9 cellular contexts compared by ENCODE assay signal in genomic region chr6:25137497-25137896, GRCh38.
DNase-seq lines count a peak whose midpoint lies in the region; ATAC-seq and TF ChIP-seq lines count a peak whose summit lies in the region.
"Had no signal": no experiment of that assay in that cellular context is flagged by ENCODE, and none has a peak within 500 bp of the region (broad histone marks: within the 10 kb centered on the region; RNA-seq: fewer than 3 reads in every experiment).

No MANE protein-coding gene starts in this region.

- H3K4me1 ChIP-seq in DOHH2 (ENCODE audit: control insufficient read depth, low read length) (peaks cover 35% of the 10 kb centered on the region), OCI-LY3 (ENCODE audit: low read length) (peaks cover 8% of the 10 kb centered on the region; the same call in 1 of the 2 replicates), ovary (ENCODE audit: insufficient read depth) (no peaks in the 10 kb centered on the region)

- DNase-seq in dermis blood vessel endothelial cell: peak; percentile 7
- DNase-seq in ovary: no peak
- DNase-seq in DMS53 (lab: John Stamatoyannopoulos, UW): no peak
- DNase-seq in posterior vena cava (ENCODE audit: low spot score): no peak
- no peak for DNase-seq in amniotic stem cell (lab: John Stamatoyannopoulos, UW)
- DNase-seq: NCI-H1105 had no signal

- 0 out of 2 replicates have a peak overlapping the region, but pooled peaks have one; percentile 99 for H2AFZ ChIP-seq in OCI-LY3 (ENCODE audit: low read depth, low read length)

- TF ChIP-seq CTCF in DOHH2 (IDR thresholded peaks at IDR 0.05; ENCODE audit: low read depth, low read length, poor library complexity, severe bottlenecking) (no peak), OCI-LY3 (IDR thresholded peaks at IDR 0.05; ENCODE audit: low read depth, low read length) (no peak), ovary (IDR thresholded peaks at IDR 0.05) (no peak)

- H3F3A ChIP-seq in DOHH2 (ENCODE audit: control insufficient read depth, insufficient read depth): 0 out of 2 replicates have a peak, but pooled peaks cover 4% of the 10 kb centered on the region

- intact Hi-C loops in ovary (cut with DNase I): no loop called here
- intact Hi-C loops in posterior vena cava (cut with DNase I): loop anchor here in 1 of 2 donors (5.0 kb wide), 1 partner anchor 40 kb away; no protein-coding TSS in a partner anchor

- WGBS in ovary, 3 donors: 24 to 41% (median 35%) methylated on average over 6 of the region's 6 CpGs

- H3K27me3 ChIP-seq in DOHH2 (ENCODE audit: control insufficient read depth, low read length) (no peaks in the 10 kb centered on the region), OCI-LY3 (ENCODE audit: low read depth, low read length) (no peaks in the 10 kb centered on the region), ovary (no peaks in the 10 kb centered on the region)

- TF ChIP-seq EP300 in ovary (IDR thresholded peaks at IDR 0.05): no peak

- no peak for ATAC-seq in HG03460 (IDR thresholded peaks at IDR 0.05; ENCODE audit: unreplicated experiment)

- no peak for TF ChIP-seq POLR2A in ovary (IDR thresholded peaks at IDR 0.05)

- no peaks in the 10 kb centered on the region for H3K9me2 ChIP-seq in DOHH2 (replicated peaks; ENCODE audit: control insufficient read depth, low read length)

- H3K36me3 ChIP-seq in DOHH2 (ENCODE audit: control insufficient read depth, low read length) (peaks cover 2% of the 10 kb centered on the region; the same call in 1 of the 2 replicates), OCI-LY3 (replicated peaks; ENCODE audit: low read depth, low read length) (no peaks in the 10 kb centered on the region), ovary (no peaks in the 10 kb centered on the region)

- peak overlapping the region; percentile 86 for H3K4me2 ChIP-seq in DOHH2 (ENCODE audit: low read length)
- peak overlapping the region; percentile 95 for H3K4me2 ChIP-seq in OCI-LY3 (ENCODE audit: low read length)

- no peak overlapping the region for H3K9ac ChIP-seq in OCI-LY3 (ENCODE audit: low read length)

- H3K27ac ChIP-seq in DOHH2 (ENCODE audit: low read depth, low read length) (peak overlapping the region; percentile 70), OCI-LY3 (ENCODE audit: low read length) (no peak overlapping the region), ovary (peak overlapping the region; percentile 33 to 80)

- H4K20me1 ChIP-seq in DOHH2 (ENCODE audit: control insufficient read depth, insufficient read depth, low read depth, low read length) (no peaks in the 10 kb centered on the region), OCI-LY3 (ENCODE audit: insufficient read depth, low read length) (no peaks in the 10 kb centered on the region)

- H3K4me3 ChIP-seq in DOHH2 (ENCODE audit: low read length) (peak overlapping the region; percentile 74), OCI-LY3 (ENCODE audit: low read length) (peak overlapping the region; percentile 83; the same call in 1 of the 2 replicates), ovary (peak overlapping the region; percentile 40)

- H3K9me3 ChIP-seq in DOHH2 (ENCODE audit: control insufficient read depth, insufficient read depth, low read length): peaks cover 38% of the 10 kb centered on the region
- H3K9me3 ChIP-seq in OCI-LY3 (ENCODE audit: insufficient read depth, low read length): no peaks in the 10 kb centered on the region
- no peaks in the 10 kb centered on the region for H3K9me3 ChIP-seq in ovary

- H3K79me2 ChIP-seq in DOHH2 (ENCODE audit: control insufficient read depth, low read length) (no peaks in the 10 kb centered on the region), OCI-LY3 (ENCODE audit: low read length) (no peaks in the 10 kb centered on the region)
